ENCODE assay signal across 2 cellular contexts in the genomic region with DNA sequence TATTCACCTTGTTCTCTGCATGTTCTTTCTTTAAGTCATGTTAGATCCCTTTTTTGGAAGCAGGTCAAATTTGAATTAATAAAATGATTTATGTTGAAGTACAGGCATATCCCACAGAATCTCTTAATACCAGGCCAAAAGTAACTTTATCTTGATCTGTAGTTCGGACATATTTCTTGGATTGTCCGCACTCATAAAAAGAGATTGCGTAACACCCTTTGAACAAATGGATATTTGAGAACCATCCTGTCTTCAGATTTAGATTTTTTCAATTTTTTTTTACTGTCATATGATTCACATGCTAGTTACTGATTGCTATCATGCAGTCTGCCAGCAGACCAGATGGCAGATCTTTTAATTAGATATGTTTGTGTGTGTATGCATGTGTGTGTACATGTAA.
A peak's percentile ranks its signal among the peaks of the same experiment; 100 is the strongest.
TF ChIP-seq lines count a peak whose summit lies in the region.

No MANE protein-coding gene starts in this region.

TF ChIP-seq in IMR-90, 13 proteins besides CTCF, POLR2A, EP300 and RAD21:
- TF ChIP-seq MXI1 (IDR thresholded peaks at IDR 0.05; ENCODE audit: borderline replicate concordance, low read depth, low read length) = no peak
- TF ChIP-seq CEBPB (IDR thresholded peaks at IDR 0.05; ENCODE audit: low read depth, low read length) = peak; percentile 87
TF ChIP-seq in IMR-90: peak in this region for 1.

TF ChIP-seq in K562, 482 proteins besides CTCF, POLR2A, EP300 and RAD21:
- no peak for TF ChIP-seq ZFP91 (CRISPR knock-in tag; IDR thresholded peaks at IDR 0.05)
- TF ChIP-seq CEBPB (tag; IDR thresholded peaks at IDR 0.05) = peak; percentile 95
- TF ChIP-seq IRF9 (tag; IDR thresholded peaks at IDR 0.05) = 0 out of 2 replicates have a peak, but pooled peaks have one; percentile 55
- no peak for TF ChIP-seq CEBPG (CRISPR knock-in tag; IDR thresholded peaks at IDR 0.05)
- TF ChIP-seq CEBPG (tag; conservative IDR thresholded peaks at IDR 0.05 in 1 of 2, IDR thresholded peaks at IDR 0.05 in 1 of 2) = peak; percentile 70 to 98
- no peak for TF ChIP-seq TEAD4 (IDR thresholded peaks at IDR 0.05; ENCODE audit: low read length)
- TF ChIP-seq TEAD4 (CRISPR knock-in tag; IDR thresholded peaks at IDR 0.05; ENCODE audit: borderline replicate concordance) = no peak
